Comparison of ENCODE assay signal across 15 cellular contexts in genomic region chr6:49524541-49524940, GRCh38. TPM values are rescaled to one million over a fixed set of nuclear protein-coding genes. Genes with fewer than 3 reads are reported as not detected.
DNase-seq lines count a peak whose midpoint lies in the region; ATAC-seq and TF ChIP-seq lines count a peak whose summit lies in the region.
"Had no signal": no experiment of that assay in that cellular context is flagged by ENCODE, and none has a peak within 500 bp of the region (broad histone marks: within the 10 kb centered on the region; RNA-seq: fewer than 3 reads in every experiment).

No MANE protein-coding gene starts in this region.

- TF ChIP-seq CTCF in C4-2B (conservative IDR thresholded peaks at IDR 0.05) (no peak), VCaP (conservative IDR thresholded peaks at IDR 0.05) (no peak), right lobe of liver (IDR thresholded peaks at IDR 0.05) (no peak), osteoblast (IDR thresholded peaks at IDR 0.05; ENCODE audit: extremely low read depth, low read depth, low read length) (no peak)

- ATAC-seq in right lobe of liver = peak in 2 of 4 donors; percentile 27 to 33
- ATAC-seq: GM23338 had no signal

- peak overlapping the region; percentile 66 for H3K27ac ChIP-seq in C4-2B
- H3K27ac ChIP-seq in VCaP = peak overlapping the region; percentile 76
- H3K27ac ChIP-seq in right lobe of liver = peak overlapping the region in 2 of 3 donors; percentile 67 to 82
- no peak overlapping the region for H3K27ac ChIP-seq in osteoblast (ENCODE audit: low read depth, low read length)

- intact Hi-C loops in right lobe of liver (cut with DNase I) = no loop called here

- H3K27me3 ChIP-seq in right lobe of liver (no peaks in the 10 kb centered on the region), osteoblast (ENCODE audit: insufficient read depth, low read length) (no peaks in the 10 kb centered on the region)

- 28% methylated on average over 7 of the region's 7 CpGs for WGBS in right lobe of liver (ENCODE audit: insufficient coverage, low coverage, low lambda C conversion rate, missing lambda C conversion rate)

- no peak overlapping the region for H2AFZ ChIP-seq in osteoblast (ENCODE audit: low read length)
- H2AFZ ChIP-seq: GM23338 had no signal

- no peaks in the 10 kb centered on the region for H4K20me1 ChIP-seq in osteoblast (ENCODE audit: insufficient read depth, low read length)

- TF ChIP-seq POLR2A in right lobe of liver (IDR thresholded peaks at IDR 0.05) (no peak), erythroblast (IDR thresholded peaks at IDR 0.05; ENCODE audit: low read length) (no peak)

- H3K4me2 ChIP-seq in osteoblast (ENCODE audit: insufficient read depth, low read length) = no peak overlapping the region
- H3K4me2 ChIP-seq: GM23338 had no signal

- H3K4me3 ChIP-seq in right lobe of liver = no peak overlapping the region
- no peak overlapping the region for H3K4me3 ChIP-seq in osteoblast (ENCODE audit: insufficient read depth, low read length)
- H3K4me3 ChIP-seq: GM23338 had no signal

- H3K36me3 ChIP-seq in right lobe of liver = no peaks in the 10 kb centered on the region
- H3K36me3 ChIP-seq in osteoblast (ENCODE audit: insufficient read depth, low read length) = no peaks in the 10 kb centered on the region

- DNase-seq in NCI-H146 (lab: John Stamatoyannopoulos, UW) (peak; percentile 14), NCI-H146 treated with DMSO at 0.1 percent for 48 hours (lab: John Stamatoyannopoulos, UW; ENCODE audit: unreplicated experiment) (no peak), right lobe of liver (peak in 2 of 3 donors; percentile 66 to 69), erythroblast (lab: John Stamatoyannopoulos, UW) (no peak), osteoblast (ENCODE audit: insufficient read length, low spot score, missing footprints) (no peak)
- DNase-seq: C1 segment of cervical spinal cord; CD8-positive, alpha-beta memory T cell; DMS79 treated with DMSO at 0.1 percent for 48 hours; EL; H7 had no signal

- H3K9me3 ChIP-seq in right lobe of liver (no peaks in the 10 kb centered on the region), osteoblast (ENCODE audit: low read depth, low read length) (no peaks in the 10 kb centered on the region)

- H3K79me2 ChIP-seq in osteoblast (ENCODE audit: insufficient read depth, low read length) = no peaks in the 10 kb centered on the region

- H3K4me1 ChIP-seq in right lobe of liver = peaks cover 0 to 57% (median 25%) of the 10 kb centered on the region in 4 donors
- no peaks in the 10 kb centered on the region for H3K4me1 ChIP-seq in osteoblast (ENCODE audit: insufficient read depth, low read length)

RNA-seq across cellular contexts. Expression of gene GLYATL3, which starts 24.8 kb away (rescaled TPM):
- under 1 TPM in 2 of 6 experiments, not detected in 4; 0.44 to 0.48 TPM for total RNA-seq in right lobe of liver
- total RNA-seq in osteoblast = not detected in 2 replicates
- total RNA-seq: B cell; CD8-positive, alpha-beta memory T cell; GM23338; H7; HT-29 had no signal

RNA-seq across cellular contexts. Expression of gene C6orf141, which starts 25.9 kb away (rescaled TPM):
- total RNA-seq in right lobe of liver = 1 to 10 TPM in 3 of 6 experiments, under 1 TPM in 3; 0.18 to 3.4 (median 0.79) TPM
- not detected in 2 replicates for total RNA-seq in osteoblast
- total RNA-seq: B cell; CD8-positive, alpha-beta memory T cell had no signal

Comparison
In these comparisons a context has a peak if more than half of its experiments do, and no peak if none do; other contexts are left out.
1. DNase-seq: peak in NCI-H146 (single experiment) and right lobe of liver (2 of 3); none in NCI-H146 treated with DMSO at 0.1 percent for 48 hours (single experiment), erythroblast (0 of 2) and osteoblast (single experiment).